In the genomic region with DNA sequence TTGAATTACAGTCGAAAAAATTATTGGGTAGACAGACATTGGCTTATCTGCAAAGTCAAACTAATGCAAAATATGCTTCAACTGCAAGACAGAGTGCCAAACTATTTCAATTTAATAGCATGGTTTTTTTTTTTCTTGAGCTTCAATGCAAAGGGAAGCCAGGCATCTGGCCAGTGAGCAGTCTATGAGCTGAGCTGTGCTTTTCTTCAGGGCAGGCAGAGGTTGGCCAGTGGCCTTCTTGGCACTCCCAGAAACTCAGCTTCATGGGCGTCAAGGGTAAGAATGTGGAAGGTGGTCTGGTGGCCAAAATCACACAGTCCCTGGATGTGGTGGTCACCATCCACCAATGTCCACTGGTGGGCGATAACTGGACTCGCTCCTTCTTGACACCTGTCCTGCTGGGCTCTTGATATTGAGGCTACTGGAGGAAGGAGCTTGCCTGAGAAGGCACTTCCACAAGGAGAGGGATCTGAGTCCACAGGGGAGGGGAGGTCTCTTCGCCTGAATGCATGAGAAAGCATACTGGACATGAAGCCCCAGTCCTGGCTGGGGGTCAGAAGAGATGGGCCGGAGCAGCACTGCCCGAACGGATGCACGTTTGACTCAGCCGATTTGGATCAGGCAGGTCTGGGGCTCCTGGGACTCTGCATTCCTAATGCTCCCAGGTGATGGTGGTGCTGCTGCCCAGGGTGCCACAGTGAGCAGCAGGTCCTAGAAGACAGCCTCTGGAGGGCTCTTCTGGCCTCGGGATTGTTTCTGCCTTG, we compare ENCODE assay signal across 2 cellular contexts.
TF ChIP-seq lines count a peak whose summit lies in the region.

No MANE protein-coding gene starts in this region.

TF ChIP-seq in IMR-90, 13 proteins besides CTCF, POLR2A, EP300 and RAD21:
- no peak for TF ChIP-seq MAFK (IDR thresholded peaks at IDR 0.05; ENCODE audit: low read depth, low read length)
- no peak for TF ChIP-seq CEBPB (IDR thresholded peaks at IDR 0.05; ENCODE audit: low read depth, low read length)
- TF ChIP-seq RFX5 (IDR thresholded peaks at IDR 0.05; ENCODE audit: low read depth, low read length) = no peak
- TF ChIP-seq NFE2L2 (IDR thresholded peaks at IDR 0.05; ENCODE audit: low read depth, low read length) = no peak
- TF ChIP-seq SMC3 (IDR thresholded peaks at IDR 0.05; ENCODE audit: low read depth, low read length) = no peak
- no peak for TF ChIP-seq FOS (IDR thresholded peaks at IDR 0.05; ENCODE audit: low read depth, low read length)
- no peak for TF ChIP-seq BHLHE40 (IDR thresholded peaks at IDR 0.05; ENCODE audit: low read depth, low read length)
- TF ChIP-seq ELK1 (IDR thresholded peaks at IDR 0.05; ENCODE audit: borderline replicate concordance, low read depth, low read length) = no peak
- no peak for TF ChIP-seq RCOR1 (IDR thresholded peaks at IDR 0.05; ENCODE audit: insufficient replicate concordance, low read length)
- no peak for TF ChIP-seq MXI1 (IDR thresholded peaks at IDR 0.05; ENCODE audit: borderline replicate concordance, low read depth, low read length)
TF ChIP-seq in IMR-90: peak in this region for 0.

TF ChIP-seq in GM12891, 5 proteins besides CTCF, POLR2A, EP300 and RAD21:
- no peak for TF ChIP-seq TAF1 (IDR thresholded peaks at IDR 0.05; ENCODE audit: low read depth, low read length)
- TF ChIP-seq POLR2AphosphoS5 (IDR thresholded peaks at IDR 0.05; ENCODE audit: low read depth, low read length) = no peak
- TF ChIP-seq POU2F2 (IDR thresholded peaks at IDR 0.05; ENCODE audit: low read depth, low read length) = no peak
- no peak for TF ChIP-seq PAX5 (IDR thresholded peaks at IDR 0.05; ENCODE audit: insufficient read depth, low read length, severe bottlenecking)
- no peak for TF ChIP-seq SPI1 (IDR thresholded peaks at IDR 0.05; ENCODE audit: low read depth, low read length)
